Comparison of ENCODE assay signal across 27 cellular contexts in genomic region chr2:71861186-71862160, GRCh38.
DNase-seq lines count a peak whose midpoint lies in the region; ATAC-seq and TF ChIP-seq lines count a peak whose summit lies in the region.
"Had no signal": no experiment of that assay in that cellular context is flagged by ENCODE, and none has a peak within 500 bp of the region (broad histone marks: within the 10 kb centered on the region; RNA-seq: fewer than 3 reads in every experiment).

No MANE protein-coding gene starts in this region.

- DNase-seq in cardiac septum (ENCODE audit: low spot score), result peak; percentile 64
- no peak for DNase-seq in right atrium auricular region (ENCODE audit: low spot score)
- DNase-seq in NCI-H510A (lab: John Stamatoyannopoulos, UW), result peak; percentile 2
- peak; percentile 72 for DNase-seq in cerebellum (ENCODE audit: low spot score)
- peak; percentile 43 for DNase-seq in posterior vena cava (ENCODE audit: low spot score)
- DNase-seq in DMS153 treated with DMSO at 0.1 percent for 48 hours (lab: John Stamatoyannopoulos, UW; ENCODE audit: unreplicated experiment), result no peak
- no peak for DNase-seq in NCI-H524 treated with DMSO at 0.1 percent for 48 hours (lab: John Stamatoyannopoulos, UW)
- no peak for DNase-seq in upper lobe of right lung
- DNase-seq: CD4-positive, alpha-beta memory T cell; COR-L47; GDM1; Karpas-422; NCI-H1092 treated with DMSO at 0.1 percent for 48 hours; NCI-H1436; NCI-H187; NCI-H2081 treated with DMSO at 0.1 percent for 48 hours; NCI-H446; NCI-H69; NK-92 treated with Interleukin-12 subunit alpha and Interleukin-12 subunit beta, amount 100 ng/mL, for 24 hours; SJCRH30 had no signal

- H3K9me3 ChIP-seq in right atrium auricular region, result no peaks in the 10 kb centered on the region
- H3K9me3 ChIP-seq in upper lobe of right lung, result no peaks in the 10 kb centered on the region
- H3K9me3 ChIP-seq: SJCRH30 had no signal

- H3K4me3 ChIP-seq in right atrium auricular region (no peak overlapping the region), upper lobe of right lung (no peak overlapping the region)
- H3K4me3 ChIP-seq: A549, GM12878, PC-9, SJCRH30 had no signal

- no peaks in the 10 kb centered on the region for H3K36me3 ChIP-seq in right atrium auricular region
- no peaks in the 10 kb centered on the region for H3K36me3 ChIP-seq in upper lobe of right lung
- H3K36me3 ChIP-seq: SJCRH30 had no signal

- no peak for ATAC-seq in upper lobe of right lung
- ATAC-seq: GM12878, HCT116, Right ventricle myocardium inferior, SK-N-SH treated with all-trans-retinoic acid at 6 μM for 48 hours had no signal

- H3K27ac ChIP-seq in right atrium auricular region (no peak overlapping the region), upper lobe of right lung (no peak overlapping the region)
- H3K27ac ChIP-seq: A549, HL-60, PC-9, SJCRH30 had no signal

- no peaks in the 10 kb centered on the region for H3K27me3 ChIP-seq in right atrium auricular region
- no peaks in the 10 kb centered on the region for H3K27me3 ChIP-seq in upper lobe of right lung

- TF ChIP-seq CTCF in right atrium auricular region (IDR thresholded peaks at IDR 0.05) (no peak), upper lobe of right lung (IDR thresholded peaks at IDR 0.05) (no peak)

- H3K4me1 ChIP-seq in right atrium auricular region (no peaks in the 10 kb centered on the region), upper lobe of right lung (no peaks in the 10 kb centered on the region)
- H3K4me1 ChIP-seq: A549 had no signal

- intact Hi-C loops in cardiac septum (cut with DNase I), result no loop called here
- intact Hi-C loops in posterior vena cava (cut with DNase I), result no loop called here
- intact Hi-C loops in upper lobe of right lung (cut with DNase I), result no loop called here

Comparison
In these comparisons a context has a peak if more than half of its experiments do, and no peak if none do; other contexts are left out.
1. DNase-seq: peak in cardiac septum (single experiment), NCI-H510A (single experiment), cerebellum (single experiment) and posterior vena cava (single experiment); none in right atrium auricular region (single experiment), DMS153 treated with DMSO at 0.1 percent for 48 hours (single experiment), NCI-H524 treated with DMSO at 0.1 percent for 48 hours (single experiment) and upper lobe of right lung (single experiment).